Comparison of ENCODE assay signal across 21 cellular contexts in the genomic region with DNA sequence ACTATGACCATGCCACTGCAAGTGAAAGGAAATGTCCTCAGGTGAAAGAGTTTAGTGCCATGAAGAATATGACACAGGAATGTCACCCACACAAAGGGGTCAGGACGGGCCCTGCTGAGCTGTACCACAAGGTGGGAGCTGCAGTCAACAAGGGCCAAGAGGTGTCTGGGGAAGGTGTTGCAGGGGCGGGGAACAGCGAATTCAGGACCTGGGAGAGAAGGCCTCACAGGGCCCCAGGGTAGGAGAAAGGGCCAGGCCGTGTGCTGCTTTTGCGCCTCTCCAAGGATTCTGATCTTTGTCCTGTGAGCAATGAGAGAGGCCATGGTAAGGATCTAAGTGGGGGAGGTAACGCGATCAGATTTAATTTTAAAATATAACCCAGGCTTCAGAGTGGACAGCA. TPM values are rescaled to one million over a fixed set of nuclear protein-coding genes. Genes with fewer than 3 reads are reported as not detected.
DNase-seq lines count a peak whose midpoint lies in the region; ATAC-seq and TF ChIP-seq lines count a peak whose summit lies in the region.
"Had no signal": no experiment of that assay in that cellular context is flagged by ENCODE, and none has a peak within 500 bp of the region (broad histone marks: within the 10 kb centered on the region; RNA-seq: fewer than 3 reads in every experiment).

No MANE protein-coding gene starts in this region.

- H3K4ac ChIP-seq in neuronal stem cell (ENCODE audit: low read length): no peak overlapping the region

- H3K79me1 ChIP-seq in neuronal stem cell (ENCODE audit: low read depth, low read length): no peaks in the 10 kb centered on the region

- no peak overlapping the region for H3K14ac ChIP-seq in neuronal stem cell (ENCODE audit: low read length)

- TF ChIP-seq CTCF in activated B cell treated with CpG ODN at 0.5 μM for 24 hours (IDR thresholded peaks at IDR 0.05) (no peak), liver (IDR thresholded peaks at IDR 0.05; ENCODE audit: low read depth, low read length, missing input control) (no peak), transverse colon (IDR thresholded peaks at IDR 0.05) (no peak)

- H2BK12ac ChIP-seq in neuronal stem cell (ENCODE audit: low read length): no peak overlapping the region

- peak overlapping the region; percentile 21 for H3K27ac Mint-ChIP-seq in activated B cell treated with CpG ODN at 0.5 μM for 24 hours
- H3K27ac Mint-ChIP-seq: CD4-positive, alpha-beta memory T cell had no signal

- H3K4me3 ChIP-seq in liver (ENCODE audit: low read depth in 1 of 3, low read length in 3 of 3): no peak overlapping the region
- H3K4me3 ChIP-seq in neuronal stem cell (ENCODE audit: low read length in 2 of 2): no peak overlapping the region
- H3K4me3 ChIP-seq in transverse colon: no peak overlapping the region
- H3K4me3 ChIP-seq: BLaER1 treated with 17β-estradiol and CSF1 and Interleukin-3, amounts not matched to agents 10 nM and 100 nM; SJCRH30 had no signal

- TF ChIP-seq EP300 in transverse colon (IDR thresholded peaks at IDR 0.05; ENCODE audit: low read depth): no peak

- H3K4me3 Mint-ChIP-seq in activated B cell treated with CpG ODN at 0.5 μM for 24 hours: no peak overlapping the region
- H3K4me3 Mint-ChIP-seq: CD4-positive, alpha-beta memory T cell had no signal

- TF ChIP-seq POLR2A in transverse colon (IDR thresholded peaks at IDR 0.05): no peak

- CTCF ChIA-PET in activated B cell treated with CpG ODN at 0.5 μM for 24 hours (lab: Charles Lee): no interaction called here

- POLR2A ChIA-PET in activated B cell treated with CpG ODN at 0.5 μM for 24 hours (lab: Charles Lee): no interaction called here

- ATAC-seq in activated B cell treated with CpG ODN at 0.5 μM for 24 hours (ENCODE audit: low read depth) (no peak), GM21447 (IDR thresholded peaks at IDR 0.05; ENCODE audit: unreplicated experiment) (no peak)

- H3K36me3 ChIP-seq in liver (ENCODE audit: control insufficient read depth in 4 of 4, insufficient read depth in 3 of 4, low read depth in 1 of 4, low read length in 3 of 4): peaks cover 2 to 21% (median 15%) of the 10 kb centered on the region in 4 donors
- H3K36me3 ChIP-seq in neuronal stem cell (replicated peaks in 1 of 2; ENCODE audit: control insufficient read depth in 2 of 2, insufficient read depth in 2 of 2, low read length in 2 of 2): no peaks in the 10 kb centered on the region
- peaks cover 0 to 1% (median 0%) of the 10 kb centered on the region in 4 donors for H3K36me3 ChIP-seq in transverse colon
- H3K36me3 ChIP-seq: SJCRH30 had no signal

- peaks cover 54% of the 10 kb centered on the region for H3K4me1 Mint-ChIP-seq in activated B cell treated with CpG ODN at 0.5 μM for 24 hours

- in situ Hi-C loops in transverse colon (cut with MboI; ENCODE audit: low pct_ligation_motif_present in 1 of 4, low pct_unique_long_range_greater_than_20kb in 1 of 4, low sequenced_read_pairs in 3 of 4): no loop called here

- H3K27ac ChIP-seq in liver (ENCODE audit: low read depth in 1 of 2, low read length in 2 of 2) (peak overlapping the region; percentile 38 to 52), neuronal stem cell (replicated peaks; ENCODE audit: low read length) (no peak overlapping the region), transverse colon (no peak overlapping the region)
- H3K27ac ChIP-seq: BLaER1 treated with 17β-estradiol and CSF1 and Interleukin-3, amounts not matched to agents 10 nM and 100 nM; SJCRH30 had no signal

- H3K36me3 Mint-ChIP-seq in activated B cell treated with CpG ODN at 0.5 μM for 24 hours (ENCODE audit: low read depth): peaks cover 13% of the 10 kb centered on the region

- H3K18ac ChIP-seq in neuronal stem cell (ENCODE audit: low read length): no peak overlapping the region

- H3K27me3 ChIP-seq in liver (ENCODE audit: control insufficient read depth in 4 of 4, insufficient read depth in 4 of 4, low read length in 3 of 4): no peaks in the 10 kb centered on the region
- H3K27me3 ChIP-seq in neuronal stem cell (ENCODE audit: control insufficient read depth in 3 of 3, insufficient read depth in 3 of 3, low read depth in 1 of 3, low read length in 3 of 3): no peaks in the 10 kb centered on the region
- no peaks in the 10 kb centered on the region for H3K27me3 ChIP-seq in transverse colon
- H3K27me3 ChIP-seq: BLaER1 treated with 17β-estradiol and CSF1 and Interleukin-3, amounts not matched to agents 10 nM and 100 nM; SJCRH30 had no signal

- H3K4me1 ChIP-seq in liver (ENCODE audit: control insufficient read depth in 4 of 4, insufficient read depth in 4 of 4, low read length in 3 of 4) (peaks cover 17 to 78% (median 58%) of the 10 kb centered on the region in 4 donors), neuronal stem cell (ENCODE audit: control insufficient read depth in 2 of 2, insufficient read depth in 1 of 2, low read depth in 1 of 2, low read length in 2 of 2) (no peaks in the 10 kb centered on the region), transverse colon (peaks cover 0 to 8% (median 0%) of the 10 kb centered on the region in 4 donors)
- H3K4me1 ChIP-seq: BLaER1 treated with 17β-estradiol and CSF1 and Interleukin-3, amounts not matched to agents 10 nM and 100 nM; SJCRH30 had no signal

- H2BK5ac ChIP-seq in neuronal stem cell (ENCODE audit: low read length): no peak overlapping the region

- no peak for TF ChIP-seq RAD21 in liver (IDR thresholded peaks at IDR 0.05)

- WGBS in liver: 60% methylated on average over 7 of the region's 7 CpGs
- no CpG with 5 or more reads among the region's 7 CpGs for WGBS in neuronal stem cell (ENCODE audit: extremely low coverage in 2 of 2, insufficient read length in 2 of 2, insufficient replicate concordance in 1 of 2), 2 donors
- 96 to 100% methylated on average over 4 to 7 of the region's 7 CpGs for WGBS in transverse colon (ENCODE audit: low coverage in 1 of 2), 2 donors

- no peak overlapping the region for H4K8ac ChIP-seq in neuronal stem cell (ENCODE audit: low read depth, low read length)

- intact Hi-C loops in activated B cell treated with CpG ODN at 0.5 μM for 24 hours (cut with micrococcal nuclease): no loop called here
- intact Hi-C loops in transverse colon (cut with DNase I; ENCODE audit: low total_unique reads): no loop called here

- peak overlapping the region; percentile 9 for H2AK5ac ChIP-seq in neuronal stem cell (ENCODE audit: low read depth, low read length)

- no peak for DNase-seq in activated B cell treated with CpG ODN at 0.5 μM for 24 hours
- DNase-seq in neuronal stem cell (ENCODE audit: low spot score): no peak
- DNase-seq in transverse colon: no peak
- no peak for DNase-seq in NCI-H526 (lab: John Stamatoyannopoulos, UW)
- no peak for DNase-seq in HK-2 (ENCODE audit: unreplicated experiment)
- DNase-seq: CD4-positive, alpha-beta memory T cell; DND-41; Karpas-422; MV-4-11; NCI-H1105 treated with DMSO at 0.1 percent for 48 hours; NCI-H2081; NCI-H2171; NCI-H524 treated with DMSO at 0.1 percent for 48 hours; SJCRH30 had no signal

- H3K23ac ChIP-seq in neuronal stem cell (ENCODE audit: low read depth, low read length, poor library complexity): no peak overlapping the region

- H2BK120ac ChIP-seq in neuronal stem cell (ENCODE audit: low read depth, low read length): no peak overlapping the region

- no peaks in the 10 kb centered on the region for H3K27me3 Mint-ChIP-seq in activated B cell treated with CpG ODN at 0.5 μM for 24 hours
- H3K27me3 Mint-ChIP-seq: CD4-positive, alpha-beta memory T cell had no signal

- no peaks in the 10 kb centered on the region for H3K9me3 Mint-ChIP-seq in activated B cell treated with CpG ODN at 0.5 μM for 24 hours
- H3K9me3 Mint-ChIP-seq: CD4-positive, alpha-beta memory T cell had no signal

- H3K9me3 ChIP-seq in liver (ENCODE audit: control insufficient read depth in 4 of 4, low read length in 3 of 4): no peaks in the 10 kb centered on the region
- peaks cover 0 to 3% of the 10 kb centered on the region in 2 donors for H3K9me3 ChIP-seq in neuronal stem cell (replicated peaks in 1 of 2; ENCODE audit: control insufficient read depth in 2 of 2, insufficient read depth in 1 of 2, low read depth in 1 of 2, low read length in 2 of 2)
- H3K9me3 ChIP-seq in transverse colon: no peaks in the 10 kb centered on the region
- H3K9me3 ChIP-seq: BLaER1 treated with 17β-estradiol and CSF1 and Interleukin-3, amounts not matched to agents 10 nM and 100 nM; SJCRH30 had no signal

- H2BK15ac ChIP-seq in neuronal stem cell (ENCODE audit: low read length): no peak overlapping the region

- H3K9ac ChIP-seq in liver (ENCODE audit: low read depth in 1 of 2, low read length in 2 of 2): no peak overlapping the region
- no peak overlapping the region for H3K9ac ChIP-seq in neuronal stem cell (ENCODE audit: low read depth, low read length, poor library complexity)
- H3K9ac ChIP-seq: BLaER1 treated with 17β-estradiol and CSF1 and Interleukin-3, amounts not matched to agents 10 nM and 100 nM had no signal

- no peak overlapping the region for H3K4me2 ChIP-seq in neuronal stem cell (ENCODE audit: insufficient read depth, low read length, poor library complexity, severe bottlenecking)
- H3K4me2 ChIP-seq: BLaER1 treated with 17β-estradiol and CSF1 and Interleukin-3, amounts not matched to agents 10 nM and 100 nM had no signal

- no peak overlapping the region for H4K91ac ChIP-seq in neuronal stem cell (ENCODE audit: low read depth, low read length, poor library complexity)

- H2AFZ ChIP-seq in neuronal stem cell (ENCODE audit: low read length): no peak overlapping the region

TF ChIP-seq in liver, 16 proteins besides CTCF, POLR2A, EP300 and RAD21:
- no peak for TF ChIP-seq SP1 (IDR thresholded peaks at IDR 0.05)
- TF ChIP-seq HNF4A (conservative IDR thresholded peaks at IDR 0.05): peak in 1 of 2 donors; percentile 4
TF ChIP-seq in liver: peak in this region for 1.

RNA-seq across cellular contexts. Expression of gene CYB5A, which starts 23.6 kb away (rescaled TPM):
- total RNA-seq in activated B cell treated with CpG ODN at 0.5 μM for 24 hours: 46.2 and 47.2 TPM in 2 replicates
- 100 to 1,000 TPM; 277 to 605 TPM for total RNA-seq in liver
- polyA plus RNA-seq in liver: 1,000 to 10,000 TPM; 1,639 to 2,022 TPM
- polyA plus RNA-seq in neuronal stem cell (2013, experiment 1 of 2): 27.2 TPM
- polyA plus RNA-seq in neuronal stem cell (2013, experiment 2 of 2): 26.7 TPM
- 100 to 1,000 TPM in 3 of 4 donors, 10 to 100 TPM in 1; 34.0 to 236 (median 173) TPM for total RNA-seq in transverse colon
- total RNA-seq: G401, OCI-LY7 had no signal

RNA-seq across cellular contexts. Expression of gene C18orf63, which starts 47.5 kb away (rescaled TPM):
- total RNA-seq in activated B cell treated with CpG ODN at 0.5 μM for 24 hours (not detected in 2 replicates), liver (not detected), transverse colon (not detected)
- not detected for polyA plus RNA-seq in liver
- polyA plus RNA-seq in neuronal stem cell (2013, experiment 1 of 2): not detected
- polyA plus RNA-seq in neuronal stem cell (2013, experiment 2 of 2): not detected
- total RNA-seq: CD4-positive, alpha-beta memory T cell; G401; H4; M059J; OCI-LY7; SJCRH30 had no signal
- polyA plus RNA-seq: CD4-positive, alpha-beta memory T cell had no signal

Comparison
In these comparisons a context has a peak if more than half of its experiments do, and no peak if none do; other contexts are left out.
1. H3K27ac ChIP-seq: peak in liver (2 of 2); none in neuronal stem cell (single experiment) and transverse colon (0 of 4).